In the genomic region with DNA sequence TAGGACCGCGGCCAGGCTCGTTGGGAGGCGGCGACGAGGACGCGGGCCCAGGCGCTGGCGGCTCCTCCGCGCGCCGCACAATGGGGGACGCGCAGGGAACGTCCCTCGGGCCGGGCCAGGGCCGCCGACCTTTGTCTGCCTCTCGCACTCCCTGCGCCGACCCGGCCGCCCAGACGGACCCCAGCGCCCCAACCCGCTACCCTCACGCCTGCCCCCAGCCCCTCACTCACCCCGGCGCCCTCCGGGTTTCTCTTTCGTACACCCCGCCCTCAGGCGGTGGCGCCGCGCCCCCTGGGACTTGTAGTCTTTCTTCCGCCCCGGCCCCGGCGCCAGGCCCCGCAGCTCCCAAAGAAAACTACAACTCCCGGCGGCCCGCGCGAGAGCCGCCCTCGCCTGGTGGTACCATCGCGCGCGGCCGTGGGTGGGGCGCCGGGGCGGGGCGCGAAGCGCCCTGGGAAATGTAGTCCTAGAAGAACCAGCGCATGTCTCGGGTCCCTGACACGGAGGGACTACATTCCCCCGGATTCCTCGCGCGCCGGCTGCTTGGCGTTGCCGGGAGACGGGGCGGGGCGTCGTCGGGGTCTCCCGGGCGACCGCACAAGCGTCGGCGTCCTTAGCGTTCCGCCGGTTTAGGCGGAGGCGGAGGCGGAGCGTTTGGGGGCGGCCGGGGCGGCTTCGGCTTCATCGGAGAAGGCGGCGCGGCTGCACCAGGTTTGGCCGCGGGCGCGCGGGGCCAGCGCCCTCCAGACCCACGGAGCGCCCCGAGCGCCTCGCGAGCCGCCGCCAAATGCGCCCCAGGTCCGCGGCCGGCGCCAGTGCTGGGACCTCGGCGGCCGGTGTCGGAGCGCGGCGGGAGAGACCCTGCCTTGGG, we compare ENCODE assay signal across 8 cellular contexts. TPM values are rescaled to one million over a fixed set of nuclear protein-coding genes. Genes with fewer than 3 reads are reported as not detected.
DNase-seq lines count a peak whose midpoint lies in the region; ATAC-seq, FAIRE-seq and TF ChIP-seq lines count a peak whose summit lies in the region.

A gene (minus strand): TSS at position 260 of the 871 bp plus-strand sequence. CDS start 24,546 bp downstream, outside the sequence.

- H3K27ac ChIP-seq in ACC112 (ENCODE audit: low read depth, low read length) (no peak within 1 kb of the TSS), WERI-Rb-1 (peak within 1 kb of the TSS; percentile 87), skin epidermis (peak within 1 kb of the TSS; percentile 33 to 92 (median 86))

- TF ChIP-seq CTCF in WERI-Rb-1 (IDR thresholded peaks at IDR 0.05; ENCODE audit: low read depth, low read length) (no peak), bronchial epithelial cell (IDR thresholded peaks at IDR 0.05; ENCODE audit: insufficient read depth, low read length, severe bottlenecking) (no peak)

- H3K36me3 ChIP-seq in ACC112 (ENCODE audit: insufficient read depth, low read length): peaks cover 11% of the 10 kb centered on the region; the same call in 1 of the 2 replicates
- H3K36me3 ChIP-seq in WERI-Rb-1: peaks cover 16% of the 10 kb centered on the region
- H3K36me3 ChIP-seq in bronchial epithelial cell (ENCODE audit: control insufficient read depth, insufficient read depth, low read length): peaks cover 3% of the 10 kb centered on the region

- H3K4me3 ChIP-seq in ACC112 (ENCODE audit: low read depth, low read length) (peak within 1 kb of the TSS; percentile 94), WERI-Rb-1 (ENCODE audit: low read depth, low read length) (peak within 1 kb of the TSS; percentile 67), bronchial epithelial cell (ENCODE audit: low read depth, low read length) (peak within 1 kb of the TSS; percentile 77), skin epidermis (peak within 1 kb of the TSS; percentile 69 to 98 (median 84))

- H2AFZ ChIP-seq in ACC112 (ENCODE audit: low read length, unreplicated experiment): peak within 1 kb of the TSS; percentile 75

- H3K9me3 ChIP-seq in WERI-Rb-1 (ENCODE audit: severe bottlenecking): no peaks in the 10 kb centered on the region

- H3K4me1 ChIP-seq in ACC112 (ENCODE audit: control insufficient read depth, insufficient read depth, low read length, unreplicated experiment): no peaks in the 10 kb centered on the region

- DNase-seq in NCI-H2227 treated with DMSO at 0.1 percent for 48 hours (lab: John Stamatoyannopoulos, UW) (peak; percentile 98), WERI-Rb-1 (peak; percentile 99), bronchial epithelial cell (ENCODE audit: low read depth) (peak; percentile 84), iPS-NIHi11 (ENCODE audit: low spot score) (peak; percentile 99)

- FAIRE-seq in bronchial epithelial cell (lab: Jason Lieb, UNC): no peak

- H3K27me3 ChIP-seq in ACC112 (ENCODE audit: insufficient read depth, low read length): peaks cover 20% of the 10 kb centered on the region
- no peaks in the 10 kb centered on the region for H3K27me3 ChIP-seq in WERI-Rb-1 (ENCODE audit: insufficient read depth, low read depth, severe bottlenecking)
- no peaks in the 10 kb centered on the region for H3K27me3 ChIP-seq in bronchial epithelial cell (ENCODE audit: control insufficient read depth, insufficient read depth, low read length)

- peaks cover 10% of the 10 kb centered on the region for H3K79me2 ChIP-seq in ACC112 (ENCODE audit: control insufficient read depth, insufficient read depth, low read length, unreplicated experiment)

- peak; percentile 87 for ATAC-seq in GM18870 (IDR thresholded peaks at IDR 0.05; ENCODE audit: unreplicated experiment)
- ATAC-seq in HG03135 (IDR thresholded peaks at IDR 0.05; ENCODE audit: unreplicated experiment): peak; percentile 92

RNA-seq across cellular contexts. Expression of the gene that starts here (rescaled TPM):
- total RNA-seq in bronchial epithelial cell: 5.9 and 8.2 TPM in 2 replicates
